In the genomic region with DNA sequence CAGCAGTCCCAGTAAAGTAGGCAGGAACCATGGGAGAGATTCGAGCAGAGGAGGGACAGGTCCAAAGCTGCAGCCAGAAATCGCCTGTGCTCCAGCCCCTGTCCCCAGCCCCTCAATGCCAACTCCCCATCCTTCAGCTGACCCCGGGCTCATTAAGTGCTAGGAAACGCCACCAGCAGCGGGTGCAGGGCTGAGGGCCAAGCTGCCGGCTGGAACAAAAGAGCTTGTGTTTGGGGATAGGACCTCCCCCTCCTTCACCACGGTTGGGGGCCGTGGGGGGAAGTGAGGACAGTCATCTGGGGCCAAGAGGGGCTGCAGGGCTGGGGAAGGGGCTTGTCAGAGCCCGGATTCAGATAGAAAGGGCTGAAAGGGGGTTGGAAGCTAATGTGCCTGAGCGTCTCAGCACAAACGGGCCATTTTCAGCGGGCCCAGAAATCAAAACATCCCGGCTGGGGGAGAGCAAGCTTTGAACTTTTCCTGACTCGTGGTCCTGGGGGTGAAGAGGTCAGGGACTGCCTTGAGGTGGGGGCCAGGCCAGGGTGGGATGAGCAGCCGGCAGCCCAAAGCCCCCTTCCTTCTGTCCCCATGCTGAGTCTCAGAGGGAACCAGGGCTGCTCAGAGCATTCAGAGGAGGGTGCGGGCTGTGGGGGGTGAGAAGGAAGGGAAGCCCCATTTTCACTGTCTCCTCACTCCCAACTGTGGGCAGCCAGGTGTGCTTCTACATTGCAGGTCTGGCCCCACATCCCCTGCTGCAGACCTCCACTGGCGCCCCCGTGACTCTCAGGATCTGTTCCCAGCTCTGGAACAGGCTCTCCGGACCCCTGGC, we compare ENCODE assay signal across 17 cellular contexts.
DNase-seq lines count a peak whose midpoint lies in the region; ATAC-seq and TF ChIP-seq lines count a peak whose summit lies in the region.
"Had no signal": no experiment of that assay in that cellular context is flagged by ENCODE, and none has a peak within 500 bp of the region (broad histone marks: within the 10 kb centered on the region; RNA-seq: fewer than 3 reads in every experiment).

No MANE protein-coding gene starts in this region.

- no peak overlapping the region for H3K18ac ChIP-seq in mesenchymal stem cell (ENCODE audit: low read depth in 1 of 2, low read length in 2 of 2)

- no peak overlapping the region for H2BK5ac ChIP-seq in mesenchymal stem cell (ENCODE audit: low read depth, low read length, poor library complexity, severe bottlenecking)

- no peak overlapping the region for H3K4me3 Mint-ChIP-seq in CD4-positive, alpha-beta memory T cell
- H3K4me3 Mint-ChIP-seq: CD4-positive, alpha-beta T cell; T-helper 17 cell had no signal

- H3K27ac ChIP-seq in esophagus muscularis mucosa (replicated peaks in 1 of 4): peak overlapping the region in 3 of 4 donors; percentile 35 to 51 (median 43)
- H3K27ac ChIP-seq in mesenchymal stem cell (ENCODE audit: low read length, poor library complexity, severe bottlenecking): no peak overlapping the region
- peak overlapping the region; percentile 76 for H3K27ac ChIP-seq in substantia nigra (ENCODE audit: low read depth, low read length, poor library complexity, severe bottlenecking)
- H3K27ac ChIP-seq in CD4-positive, alpha-beta memory T cell (ENCODE audit: low read depth, low read length): no peak overlapping the region
- H3K27ac ChIP-seq: neutrophil, skin epidermis had no signal

- DNase-seq in NCI-H748 (lab: John Stamatoyannopoulos, UW; ENCODE audit: unreplicated experiment) (peak; percentile 11), NCI-H748 treated with DMSO at 0.1 percent for 48 hours (lab: John Stamatoyannopoulos, UW) (no peak), esophagus muscularis mucosa (ENCODE audit: extremely low spot score) (no peak), mesenchymal stem cell (no peak), substantia nigra (lab: John Stamatoyannopoulos, UW) (peak in 45 of 49 donors; percentile 17 to 90 (median 69)), hepatic stellate cell (ENCODE audit: low spot score) (no peak)
- no peak for DNase-seq in CD4-positive, alpha-beta memory T cell
- DNase-seq: activated CD4-positive, alpha-beta T cell treated with anti-CD3 and anti-CD28 coated beads for 1 hour; activated gamma-delta T cell treated with Interleukin-2 at 50 U/mL for 16 hours; CD4-positive, alpha-beta T cell; NK-92 treated with Interleukin-12 subunit alpha and Interleukin-12 subunit beta, amount 100 ng/mL, for 24 hours; T-helper 17 cell had no signal

- H3K4me3 ChIP-seq in esophagus muscularis mucosa: no peak overlapping the region
- no peak overlapping the region for H3K4me3 ChIP-seq in mesenchymal stem cell (ENCODE audit: insufficient read depth in 1 of 2, low read depth in 1 of 2, low read length in 2 of 2)
- no peak overlapping the region for H3K4me3 ChIP-seq in CD4-positive, alpha-beta memory T cell (ENCODE audit: low read length in 2 of 2)
- H3K4me3 ChIP-seq: HAP-1, lung, skin epidermis had no signal

- WGBS in esophagus muscularis mucosa: 42% methylated on average over 16 of the region's 19 CpGs
- 31% methylated on average over 17 of the region's 19 CpGs for WGBS in mesenchymal stem cell

- peaks cover 18 to 75% (median 39%) of the 10 kb centered on the region in 4 donors for H3K4me1 ChIP-seq in esophagus muscularis mucosa
- H3K4me1 ChIP-seq in mesenchymal stem cell (ENCODE audit: control insufficient read depth, insufficient read depth, low read depth, low read length): peaks cover 11% of the 10 kb centered on the region
- H3K4me1 ChIP-seq in CD4-positive, alpha-beta memory T cell (ENCODE audit: insufficient read depth, low read length): no peaks in the 10 kb centered on the region
- H3K4me1 ChIP-seq: HAP-1 had no signal

- H2BK120ac ChIP-seq in mesenchymal stem cell (ENCODE audit: low read depth, low read length): no peak overlapping the region

- CTCF ChIA-PET in CD4-positive, alpha-beta memory T cell (lab: Charles Lee; ENCODE audit: partially characterized antibody): interaction anchor here (1.4 kb wide), 1 partner anchor 12 kb away, joined by 3 read pairs; no protein-coding TSS in a partner anchor

- H4K8ac ChIP-seq in mesenchymal stem cell (ENCODE audit: low read length): peak overlapping the region; percentile 50

- H4K91ac ChIP-seq in mesenchymal stem cell (ENCODE audit: low read length): no peak overlapping the region

- no peak for TF ChIP-seq POLR2A in esophagus muscularis mucosa (IDR thresholded peaks at IDR 0.05; ENCODE audit: low read depth)

- no peaks in the 10 kb centered on the region for H3K36me3 ChIP-seq in esophagus muscularis mucosa
- H3K36me3 ChIP-seq in mesenchymal stem cell (ENCODE audit: control insufficient read depth in 1 of 2, insufficient read depth in 2 of 2, low read depth in 1 of 2, low read length in 2 of 2): no peaks in the 10 kb centered on the region
- no peaks in the 10 kb centered on the region for H3K36me3 ChIP-seq in CD4-positive, alpha-beta memory T cell (ENCODE audit: insufficient read depth, low read length)
- H3K36me3 ChIP-seq: HAP-1, neutrophil had no signal

- POLR2A ChIA-PET in CD4-positive, alpha-beta memory T cell (lab: Charles Lee; ENCODE audit: partially characterized antibody): no interaction called here

- no peak overlapping the region for H2BK15ac ChIP-seq in mesenchymal stem cell (ENCODE audit: low read depth, poor library complexity, severe bottlenecking)

- no peak for TF ChIP-seq CTCF in esophagus muscularis mucosa (IDR thresholded peaks at IDR 0.05)

- no peaks in the 10 kb centered on the region for H3K36me3 Mint-ChIP-seq in CD4-positive, alpha-beta memory T cell

- no peak overlapping the region for H2AFZ ChIP-seq in mesenchymal stem cell (ENCODE audit: low read depth, low read length)

- peaks cover 1 to 19% of the 10 kb centered on the region in 2 donors for H3K27me3 Mint-ChIP-seq in CD4-positive, alpha-beta memory T cell

- no peak overlapping the region for H3K14ac ChIP-seq in mesenchymal stem cell (ENCODE audit: low read length in 2 of 2)

- no peak overlapping the region for H2AK5ac ChIP-seq in mesenchymal stem cell (ENCODE audit: low read length, severe bottlenecking)

- intact Hi-C loops in esophagus muscularis mucosa (cut with DNase I): no loop called here
- intact Hi-C loops in CD4-positive, alpha-beta memory T cell (cut with micrococcal nuclease): no loop called here

- H3K79me1 ChIP-seq in mesenchymal stem cell (replicated peaks; ENCODE audit: low read length, poor library complexity, severe bottlenecking): no peaks in the 10 kb centered on the region

- peak overlapping the region in 1 of 2 experiments; percentile 46 for H3K4ac ChIP-seq in mesenchymal stem cell (ENCODE audit: low read depth in 1 of 2, low read length in 2 of 2)

- no peak overlapping the region for H3K23ac ChIP-seq in mesenchymal stem cell (ENCODE audit: low read length in 2 of 2)

- no peaks in the 10 kb centered on the region for H3K9me3 ChIP-seq in esophagus muscularis mucosa
- H3K9me3 ChIP-seq in mesenchymal stem cell (ENCODE audit: control insufficient read depth, low read length): no peaks in the 10 kb centered on the region
- H3K9me3 ChIP-seq in CD4-positive, alpha-beta memory T cell (ENCODE audit: control insufficient read depth in 1 of 2, low read length in 2 of 2): no peaks in the 10 kb centered on the region
- H3K9me3 ChIP-seq: HAP-1, neutrophil had no signal

- no peaks in the 10 kb centered on the region for H3K4me1 Mint-ChIP-seq in CD4-positive, alpha-beta memory T cell

- no peak overlapping the region for H3K9ac ChIP-seq in mesenchymal stem cell (ENCODE audit: low read length)

- TF ChIP-seq EP300 in esophagus muscularis mucosa (IDR thresholded peaks at IDR 0.05): no peak

- H2BK12ac ChIP-seq in mesenchymal stem cell (ENCODE audit: low read length in 2 of 2): no peak overlapping the region

- H3K9me3 Mint-ChIP-seq in CD4-positive, alpha-beta memory T cell: no peaks in the 10 kb centered on the region
- H3K9me3 Mint-ChIP-seq: CD4-positive, alpha-beta T cell had no signal

- no peak for ATAC-seq in GM18873 (IDR thresholded peaks at IDR 0.05; ENCODE audit: low FRiP score, unreplicated experiment)
- ATAC-seq: T-helper 17 cell had no signal

- H3K27ac Mint-ChIP-seq in CD4-positive, alpha-beta memory T cell: no peak overlapping the region
- H3K27ac Mint-ChIP-seq: CD4-positive, alpha-beta T cell; T-helper 17 cell had no signal

- H3K27me3 ChIP-seq in esophagus muscularis mucosa (no peaks in the 10 kb centered on the region), mesenchymal stem cell (ENCODE audit: control insufficient read depth in 1 of 2, insufficient read depth in 1 of 2, low read length in 2 of 2) (peaks cover 55 to 60% of the 10 kb centered on the region in 2 experiments)
- H3K27me3 ChIP-seq in CD4-positive, alpha-beta memory T cell (ENCODE audit: insufficient read depth, low read length): peaks cover 5% of the 10 kb centered on the region

- peak overlapping the region; percentile 31 for H3K4me2 ChIP-seq in mesenchymal stem cell (ENCODE audit: low read length, poor library complexity, severe bottlenecking)

Comparison
In these comparisons a context has a peak if more than half of its experiments do, and no peak if none do; other contexts are left out.
1. DNase-seq: peak in NCI-H748 (single experiment) and substantia nigra (45 of 49); none in NCI-H748 treated with DMSO at 0.1 percent for 48 hours (single experiment), esophagus muscularis mucosa (single experiment), mesenchymal stem cell (single experiment), CD4-positive, alpha-beta memory T cell (0 of 5) and hepatic stellate cell (single experiment).
2. H3K27ac ChIP-seq: peak in esophagus muscularis mucosa (3 of 4) and substantia nigra (single experiment); none in mesenchymal stem cell (single experiment) and CD4-positive, alpha-beta memory T cell (single experiment).